Comparison of ENCODE assay signal across 12 cellular contexts in genomic region chr11:20056109-20057054, GRCh38.
DNase-seq lines count a peak whose midpoint lies in the region; ATAC-seq and TF ChIP-seq lines count a peak whose summit lies in the region.
"Had no signal": no experiment of that assay in that cellular context is flagged by ENCODE, and none has a peak within 500 bp of the region (broad histone marks: within the 10 kb centered on the region; RNA-seq: fewer than 3 reads in every experiment).

No MANE protein-coding gene starts in this region.

- no peaks in the 10 kb centered on the region for H4K20me1 ChIP-seq in SK-N-SH (ENCODE audit: insufficient read depth)

- peak; percentile 87 for ATAC-seq in esophagus mucosa
- peak; percentile 79 for ATAC-seq in omental fat pad (ENCODE audit: low FRiP score)
- ATAC-seq in upper lobe of right lung = peak; percentile 25
- ATAC-seq in HG03439 (IDR thresholded peaks at IDR 0.05; ENCODE audit: unreplicated experiment) = no peak
- ATAC-seq in HG03280 (IDR thresholded peaks at IDR 0.05; ENCODE audit: unreplicated experiment) = no peak

- POLR2A ChIA-PET in SK-N-SH (lab: Yijun Ruan, JAX) = no interaction called here

- no peak overlapping the region for H2AFZ ChIP-seq in SK-N-SH (ENCODE audit: low read depth)

- no peaks in the 10 kb centered on the region for H3K9me2 ChIP-seq in SK-N-SH

- TF ChIP-seq EP300 in SK-N-SH (IDR thresholded peaks at IDR 0.05; ENCODE audit: borderline replicate concordance in 1 of 2, low read depth in 1 of 2, low read length in 1 of 2) = no peak

- peaks cover 18% of the 10 kb centered on the region for H3K79me2 ChIP-seq in SK-N-SH (ENCODE audit: insufficient read depth)

- CTCF ChIA-PET in SK-N-SH (lab: Yijun Ruan, JAX) = interaction anchor here (1.2 to 2.1 kb wide), 4 partner anchors 10 to 104 kb away, joined by 4 to 5 read pairs (median 4); no protein-coding TSS in a partner anchor

- H3F3A ChIP-seq in SK-N-SH (replicated peaks; ENCODE audit: insufficient read depth) = peaks cover 40% of the 10 kb centered on the region

- intact Hi-C loops in upper lobe of right lung (cut with DNase I) = no loop called here

- DNase-seq in SK-N-SH = no peak
- DNase-seq in omental fat pad (ENCODE audit: low spot score) = no peak
- DNase-seq in upper lobe of right lung = no peak
- no peak for DNase-seq in GM03348 (ENCODE audit: low spot score)
- DNase-seq: activated B cell treated with CpG ODN at 0.5 μM for 24 hours; activated naive CD4-positive, alpha-beta T cell treated with anti-CD3 and anti-CD28 coated beads, Interleukin-2, amount 50 U/mL, for 16 hours; NCI-H2029 treated with DMSO at 0.1 percent for 48 hours; retina; stimulated activated naive CD4-positive, alpha-beta T cell treated with Interleukin-2 at 50 U/mL for 16 hours had no signal

- H3K36me3 ChIP-seq in SK-N-SH (replicated peaks in 1 of 2; ENCODE audit: control insufficient read depth in 1 of 2, insufficient read depth in 2 of 2, low read length in 1 of 2) = peaks cover 92 to 99% of the 10 kb centered on the region in 2 experiments
- H3K36me3 ChIP-seq in upper lobe of right lung = peaks cover 41% of the 10 kb centered on the region

- WGBS in SK-N-SH (ENCODE audit: low lambda C conversion rate) = 84% methylated on average over 10 of the region's 10 CpGs

- H3K4me2 ChIP-seq in SK-N-SH = 0 out of 2 replicates have a peak overlapping the region, but pooled peaks have one; percentile 9

- peak overlapping the region; percentile 63 to 94 for H3K27ac ChIP-seq in SK-N-SH (ENCODE audit: low read depth in 2 of 2, low read length in 1 of 2)
- no peak overlapping the region for H3K27ac ChIP-seq in upper lobe of right lung

- H3K9me3 ChIP-seq in SK-N-SH (no peaks in the 10 kb centered on the region), upper lobe of right lung (no peaks in the 10 kb centered on the region)

- H3K27me3 ChIP-seq in SK-N-SH (ENCODE audit: insufficient read depth) (no peaks in the 10 kb centered on the region), upper lobe of right lung (no peaks in the 10 kb centered on the region)

- H3K4me3 ChIP-seq in SK-N-SH (ENCODE audit: low read depth in 2 of 2, low read length in 1 of 2) (no peak overlapping the region), upper lobe of right lung (no peak overlapping the region)

- no peak for TF ChIP-seq RAD21 in SK-N-SH (IDR thresholded peaks at IDR 0.05; ENCODE audit: low read length)

- H3K4me1 ChIP-seq in SK-N-SH (ENCODE audit: control insufficient read depth in 1 of 2, insufficient read depth in 2 of 2, low read depth in 1 of 2, low read length in 1 of 2) (peaks cover 15 to 41% of the 10 kb centered on the region in 2 experiments; a peak in 2 of 4 replicates), upper lobe of right lung (no peaks in the 10 kb centered on the region)

- TF ChIP-seq CTCF in SK-N-SH (IDR thresholded peaks at IDR 0.05) = no peak
- TF ChIP-seq CTCF in omental fat pad (IDR thresholded peaks at IDR 0.05) = no peak
- TF ChIP-seq CTCF in upper lobe of right lung (IDR thresholded peaks at IDR 0.05) = no peak

- no peak overlapping the region for H3K9ac ChIP-seq in SK-N-SH

TF ChIP-seq in SK-N-SH, 30 proteins besides CTCF, POLR2A, EP300 and RAD21:
- TF ChIP-seq FOXM1 (IDR thresholded peaks at IDR 0.05; ENCODE audit: low read depth) (no peak), MEF2A (IDR thresholded peaks at IDR 0.05; ENCODE audit: borderline replicate concordance, low read depth) (no peak), YY1 (IDR thresholded peaks at IDR 0.05; ENCODE audit: low read depth) (no peak), JUND (IDR thresholded peaks at IDR 0.05) (no peak), POLR2AphosphoS5 (IDR thresholded peaks at IDR 0.05; ENCODE audit: low read depth, low read length) (no peak)

Comparison
In these comparisons a context has a peak if more than half of its experiments do, and no peak if none do; other contexts are left out.
1. ATAC-seq: peak in esophagus mucosa (single experiment), omental fat pad (single experiment) and upper lobe of right lung (single experiment); none in HG03439 (single experiment) and HG03280 (single experiment).